In genomic region chr16:52435573-52435972, GRCh38 we compare ENCODE assay signal across 13 cellular contexts.
A peak's percentile ranks its signal among the peaks of the same experiment; 100 is the strongest.
DNase-seq lines count a peak whose midpoint lies in the region; ATAC-seq and TF ChIP-seq lines count a peak whose summit lies in the region.
"Had no signal": no experiment of that assay in that cellular context is flagged by ENCODE, and none has a peak within 500 bp of the region (broad histone marks: within the 10 kb centered on the region; RNA-seq: fewer than 3 reads in every experiment).

No MANE protein-coding gene starts in this region.

- DNase-seq in COR-L47 (lab: John Stamatoyannopoulos, UW) (peak; percentile 89), NCI-H187 treated with DMSO at 0.1 percent for 48 hours (lab: John Stamatoyannopoulos, UW) (peak; percentile 80), NCI-H774 (lab: John Stamatoyannopoulos, UW) (peak; percentile 92), left lobe of liver (ENCODE audit: low spot score) (no peak), AG20443 (ENCODE audit: low spot score) (no peak), SW480 (ENCODE audit: low spot score) (no peak)
- no peak for DNase-seq in activated CD4-positive, alpha-beta T cell treated with anti-CD3 and anti-CD28 coated beads for 48 hours
- DNase-seq: cortex of kidney; foreskin melanocyte; GDM1; left lung; stimulated activated CD4-positive, alpha-beta T cell treated with anti-CD3 and anti-CD28 coated beads, Interleukin-2, amount 100 ng/mL, for 24 hours had no signal

- ATAC-seq in left lobe of liver (peak; percentile 28), SK-N-SH treated with all-trans-retinoic acid at 6 μM for 48 hours (no peak)
- ATAC-seq: left lung had no signal

TF ChIP-seq in SK-N-SH treated with all-trans-retinoic acid at 6 μM for 48 hours, 23 proteins besides CTCF, POLR2A, EP300 and RAD21:
- TF ChIP-seq PPARA (CRISPR knock-in tag; IDR thresholded peaks at IDR 0.05; ENCODE audit: borderline replicate concordance) (no peak), ZNF565 (CRISPR knock-in tag; conservative IDR thresholded peaks at IDR 0.05; ENCODE audit: low read depth) (no peak), CSRNP3 (CRISPR knock-in tag; IDR thresholded peaks at IDR 0.05) (no peak), CSDC2 (CRISPR knock-in tag; IDR thresholded peaks at IDR 0.05) (no peak)
TF ChIP-seq in SK-N-SH treated with all-trans-retinoic acid at 6 μM for 48 hours: peak in this region for 0.

Comparison
In these comparisons a context has a peak if more than half of its experiments do, and no peak if none do; other contexts are left out.
1. DNase-seq: peak in COR-L47 (single experiment), NCI-H187 treated with DMSO at 0.1 percent for 48 hours (single experiment) and NCI-H774 (single experiment); none in left lobe of liver (single experiment), AG20443 (single experiment), activated CD4-positive, alpha-beta T cell treated with anti-CD3 and anti-CD28 coated beads for 48 hours (single experiment) and SW480 (single experiment).